ENCODE assay signal across 1 cellular context in genomic region chr3:113535898-113536297, GRCh38.
TF ChIP-seq lines count a peak whose summit lies in the region.

No MANE protein-coding gene starts in this region.

TF ChIP-seq in H1, 55 proteins besides CTCF, POLR2A, EP300 and RAD21:
- no peak for TF ChIP-seq KDM5A (IDR thresholded peaks at IDR 0.05; ENCODE audit: low read length)
- TF ChIP-seq EGR1 (IDR thresholded peaks at IDR 0.05; ENCODE audit: borderline replicate concordance, low read depth, low read length) = no peak
- TF ChIP-seq SIN3A (conservative IDR thresholded peaks at IDR 0.05 in 1 of 2, IDR thresholded peaks at IDR 0.05 in 1 of 2; ENCODE audit: low read depth in 1 of 2, low read length in 2 of 2) = no peak
- no peak for TF ChIP-seq KDM1A (IDR thresholded peaks at IDR 0.05; ENCODE audit: borderline replicate concordance, low read length)
- TF ChIP-seq POLR2AphosphoS5 (IDR thresholded peaks at IDR 0.05; ENCODE audit: low read depth, low read length) = no peak
- no peak for TF ChIP-seq ZNF274 (IDR thresholded peaks at IDR 0.05; ENCODE audit: borderline replicate concordance, extremely low read depth, low read length)
- TF ChIP-seq SIRT6 (IDR thresholded peaks at IDR 0.05; ENCODE audit: low read length) = no peak
- no peak for TF ChIP-seq RFX5 (IDR thresholded peaks at IDR 0.05; ENCODE audit: borderline replicate concordance, low read depth, low read length)
- TF ChIP-seq PHF8 (conservative IDR thresholded peaks at IDR 0.05; ENCODE audit: low read depth, low read length) = no peak
- no peak for TF ChIP-seq BACH1 (IDR thresholded peaks at IDR 0.05; ENCODE audit: low read length)
- TF ChIP-seq CTBP2 (IDR thresholded peaks at IDR 0.05; ENCODE audit: borderline replicate concordance, insufficient read depth, insufficient read length, low read length) = no peak
- TF ChIP-seq, protein P1, sequence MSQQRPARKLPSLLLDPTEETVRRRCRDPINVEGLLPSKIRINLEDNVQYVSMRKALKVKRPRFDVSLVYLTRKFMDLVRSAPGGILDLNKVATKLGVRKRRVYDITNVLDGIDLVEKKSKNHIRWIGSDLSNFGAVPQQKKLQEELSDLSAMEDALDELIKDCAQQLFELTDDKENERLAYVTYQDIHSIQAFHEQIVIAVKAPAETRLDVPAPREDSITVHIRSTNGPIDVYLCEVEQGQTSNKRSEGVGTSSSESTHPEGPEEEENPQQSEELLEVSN (IDR thresholded peaks at IDR 0.05) = no peak
- TF ChIP-seq ASH2L (IDR thresholded peaks at IDR 0.05; ENCODE audit: low read length) = no peak
- no peak for TF ChIP-seq RXRA (IDR thresholded peaks at IDR 0.05; ENCODE audit: insufficient read depth, low read depth, low read length)
